ENCODE assay signal across 31 cellular contexts in genomic region chr2:25709349-25709748, GRCh38.
"Had no signal": no experiment of that assay in that cellular context is flagged by ENCODE, and none has a peak within 500 bp of the region (broad histone marks: within the 10 kb centered on the region; RNA-seq: fewer than 3 reads in every experiment).

No MANE protein-coding gene starts in this region.

- H3K9ac ChIP-seq: SK-N-SH had no signal

- DNase-seq: Karpas-422, MM.1S, MV-4-11, NCI-H1092, NCI-H1105, NCI-H1417, NCI-H1436, NCI-H146, NCI-H1694, NCI-H187, NCI-H1930, NCI-H2029 treated with DMSO at 0.1 percent for 48 hours, NCI-H2081 treated with DMSO at 0.1 percent for 48 hours, NCI-H2107, NCI-H2171, NCI-H226, NCI-H446 treated with DMSO at 0.1 percent for 48 hours, NCI-H510A, NCI-H524, NCI-H526, NCI-H69, NCI-H748 treated with DMSO at 0.1 percent for 48 hours, NCI-H82, Peyer's patch, Right ventricle myocardium superior, RPMI8226, SHP77 treated with DMSO at 0.1 percent for 48 hours, SK-N-SH, SW 1271, T-helper 1 cell had no signal

- H3K27ac ChIP-seq: Peyer's patch, SJSA1 had no signal

- H3K4me1 ChIP-seq: Peyer's patch, SJSA1 had no signal

- H3K4me3 ChIP-seq: Peyer's patch, SJSA1 had no signal

- H3K4me2 ChIP-seq: SK-N-SH had no signal

- H3K27me3 ChIP-seq: Peyer's patch, SJSA1 had no signal

- H3K9me3 ChIP-seq: Peyer's patch, SJSA1, SK-N-SH had no signal

- H3K9me2 ChIP-seq: SK-N-SH had no signal

- H3K36me3 ChIP-seq: Peyer's patch, SJSA1 had no signal
